In the genomic region with DNA sequence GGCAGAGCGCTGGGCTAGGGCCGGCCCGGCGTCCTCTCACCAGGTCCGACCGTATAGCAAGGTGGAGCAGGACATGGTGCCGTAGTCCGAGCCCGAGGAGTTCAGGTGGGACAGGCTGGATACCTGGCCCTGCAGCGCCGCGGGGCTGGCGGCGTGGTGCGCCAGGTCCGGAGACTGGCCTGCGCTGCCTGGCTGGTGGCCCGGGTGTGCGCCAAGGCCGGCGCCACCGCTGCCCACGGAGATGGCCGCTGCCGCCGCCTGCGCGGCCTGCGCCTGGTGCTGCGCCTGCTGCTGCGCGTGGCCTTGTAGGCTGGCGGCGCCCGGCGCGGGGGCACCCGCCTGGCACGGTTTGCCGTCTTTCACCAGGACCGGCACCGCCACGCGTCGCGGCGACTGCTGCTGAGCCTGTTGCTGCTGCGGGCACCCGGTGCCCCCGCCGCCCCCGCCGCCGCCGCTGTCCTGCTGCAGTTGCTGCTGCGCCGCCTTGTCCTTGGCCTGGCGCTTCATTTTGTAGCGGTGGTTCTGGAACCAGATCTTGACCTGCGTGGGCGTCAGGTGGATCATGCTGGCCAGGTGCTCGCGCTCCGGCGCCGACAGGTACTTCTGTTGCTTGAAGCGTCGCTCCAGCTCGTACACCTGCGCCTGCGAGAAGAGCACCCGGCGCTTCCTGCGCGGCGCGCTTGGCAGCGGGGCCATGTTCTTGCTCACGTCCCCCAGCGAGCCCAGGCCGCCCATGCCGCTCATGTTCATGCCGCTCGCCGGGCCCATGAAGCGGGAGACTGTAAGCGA, we compare ENCODE assay signal across 18 cellular contexts. TPM values are rescaled to one million over a fixed set of nuclear protein-coding genes. Genes with fewer than 3 reads are reported as not detected.
DNase-seq lines count a peak whose midpoint lies in the region; ATAC-seq, FAIRE-seq and TF ChIP-seq lines count a peak whose summit lies in the region.
"Had no signal": no experiment of that assay in that cellular context is flagged by ENCODE, and none has a peak within 500 bp of the region (broad histone marks: within the 10 kb centered on the region; RNA-seq: fewer than 3 reads in every experiment).

No MANE protein-coding gene starts in this region.

- no peak for ATAC-seq in HG02840 (IDR thresholded peaks at IDR 0.05; ENCODE audit: low FRiP score, unreplicated experiment)
- ATAC-seq in GM21423 (IDR thresholded peaks at IDR 0.05; ENCODE audit: unreplicated experiment), result no peak
- ATAC-seq: esophagus mucosa had no signal

- H3K9ac ChIP-seq in kidney (ENCODE audit: low read length in 2 of 2), result no peak overlapping the region
- no peak overlapping the region for H3K9ac ChIP-seq in skeletal muscle tissue (ENCODE audit: low read depth in 1 of 3, low read length in 3 of 3)

- H3K27me3 ChIP-seq in skeletal muscle tissue (ENCODE audit: control insufficient read depth in 3 of 3, insufficient read depth in 3 of 3, low read length in 3 of 3), result peaks cover 95 to 97% (median 95%) of the 10 kb centered on the region in 3 donors

- no peak for FAIRE-seq in kidney (lab: Jason Lieb, UNC)

- no peak for TF ChIP-seq CTCF in kidney (IDR thresholded peaks at IDR 0.05; ENCODE audit: borderline replicate concordance, extremely low read depth, insufficient read depth)

- H3K4me3 ChIP-seq in kidney (ENCODE audit: low read length in 2 of 2) (no peak overlapping the region), skeletal muscle tissue (ENCODE audit: low read length in 3 of 3) (peak overlapping the region in 2 of 3 donors; percentile 6 to 46)
- H3K4me3 ChIP-seq: SJSA1, tibial nerve had no signal

- H3K4me1 ChIP-seq in kidney (ENCODE audit: control insufficient read depth in 1 of 2, insufficient read depth in 1 of 2, low read depth in 1 of 2, low read length in 2 of 2), result peaks cover 0 to 17% of the 10 kb centered on the region in 2 donors
- H3K4me1 ChIP-seq in skeletal muscle tissue (ENCODE audit: control insufficient read depth in 3 of 3, insufficient read depth in 3 of 3, low read length in 3 of 3), result peaks cover 11 to 38% (median 19%) of the 10 kb centered on the region in 3 donors

- intact Hi-C loops in kidney (cut with DNase I), result no loop called here

- H3K9me3 ChIP-seq in kidney (ENCODE audit: control insufficient read depth in 1 of 2, low read length in 2 of 2) (no peaks in the 10 kb centered on the region), skeletal muscle tissue (ENCODE audit: control insufficient read depth in 3 of 3, low read length in 3 of 3) (no peaks in the 10 kb centered on the region)
- H3K9me3 ChIP-seq: SJSA1, tibial nerve had no signal

- no peak overlapping the region for H3K27ac ChIP-seq in kidney (ENCODE audit: low read depth in 2 of 2, low read length in 2 of 2)
- H3K27ac ChIP-seq in skeletal muscle tissue (ENCODE audit: low read depth, low read length), result no peak overlapping the region
- H3K27ac ChIP-seq: SJSA1, tibial nerve, WERI-Rb-1 had no signal

- H3K36me3 ChIP-seq in kidney (ENCODE audit: control insufficient read depth in 1 of 2, insufficient read depth in 2 of 2, low read length in 2 of 2), result no peaks in the 10 kb centered on the region
- H3K36me3 ChIP-seq in skeletal muscle tissue (ENCODE audit: control insufficient read depth in 3 of 3, insufficient read depth in 3 of 3, low read length in 3 of 3), result no peaks in the 10 kb centered on the region
- H3K36me3 ChIP-seq: SJSA1, tibial nerve, WERI-Rb-1 had no signal

- DNase-seq in NCI-H2227 (lab: John Stamatoyannopoulos, UW; ENCODE audit: unreplicated experiment) (peak; percentile 17), NCI-H2227 treated with DMSO at 0.1 percent for 48 hours (lab: John Stamatoyannopoulos, UW) (no peak), NCI-H345 treated with DMSO at 0.1 percent for 48 hours (lab: John Stamatoyannopoulos, UW; ENCODE audit: unreplicated experiment) (peak; percentile 15), kidney (peak; percentile 61), SIG-M5 (lab: John Stamatoyannopoulos, UW) (no peak)
- DNase-seq: activated CD8-positive, alpha-beta memory T cell treated with anti-CD3 and anti-CD28 coated beads, Interleukin-2, amount 50 U/mL, for 4 hours; activated naive CD8-positive, alpha-beta T cell treated with anti-CD3 and anti-CD28 coated beads for 36 hours; hypothalamus; occipital lobe; WERI-Rb-1 had no signal

RNA-seq across cellular contexts. Expression of a gene that starts 2.6 kb away (rescaled TPM):
- total RNA-seq in kidney, result not detected
- not detected for polyA plus RNA-seq in kidney (ENCODE audit: insufficient read depth, low read depth, low replicate concordance)
- total RNA-seq in skeletal muscle tissue, result not detected
- total RNA-seq: activated naive CD8-positive, alpha-beta T cell treated with anti-CD3 and anti-CD28 coated beads for 36 hours; chondrocyte; esophagus mucosa; HT1080; SJSA1; tibial nerve had no signal

Comparison
In these comparisons a context has a peak if more than half of its experiments do, and no peak if none do; other contexts are left out.
1. DNase-seq: peak in NCI-H2227 (single experiment), NCI-H345 treated with DMSO at 0.1 percent for 48 hours (single experiment) and kidney (single experiment); none in NCI-H2227 treated with DMSO at 0.1 percent for 48 hours (single experiment) and SIG-M5 (single experiment).
2. H3K4me3 ChIP-seq: peak in skeletal muscle tissue (2 of 3); none in kidney (0 of 2).